In genomic region chr2:176556383-176556782, GRCh38 we compare ENCODE assay signal across 1 cellular context.
TF ChIP-seq lines count a peak whose summit lies in the region.

No MANE protein-coding gene starts in this region.

TF ChIP-seq in HepG2, 621 proteins besides CTCF, POLR2A, EP300 and RAD21 (continued from another document):
- TF ChIP-seq ZNF512B (CRISPR knock-in tag; IDR thresholded peaks at IDR 0.05; ENCODE audit: borderline replicate concordance) (no peak), E2F1 (CRISPR knock-in tag; IDR thresholded peaks at IDR 0.05) (no peak)
TF ChIP-seq in HepG2: peak in this region for 0.
